ENCODE assay signal across 8 cellular contexts in the genomic region with DNA sequence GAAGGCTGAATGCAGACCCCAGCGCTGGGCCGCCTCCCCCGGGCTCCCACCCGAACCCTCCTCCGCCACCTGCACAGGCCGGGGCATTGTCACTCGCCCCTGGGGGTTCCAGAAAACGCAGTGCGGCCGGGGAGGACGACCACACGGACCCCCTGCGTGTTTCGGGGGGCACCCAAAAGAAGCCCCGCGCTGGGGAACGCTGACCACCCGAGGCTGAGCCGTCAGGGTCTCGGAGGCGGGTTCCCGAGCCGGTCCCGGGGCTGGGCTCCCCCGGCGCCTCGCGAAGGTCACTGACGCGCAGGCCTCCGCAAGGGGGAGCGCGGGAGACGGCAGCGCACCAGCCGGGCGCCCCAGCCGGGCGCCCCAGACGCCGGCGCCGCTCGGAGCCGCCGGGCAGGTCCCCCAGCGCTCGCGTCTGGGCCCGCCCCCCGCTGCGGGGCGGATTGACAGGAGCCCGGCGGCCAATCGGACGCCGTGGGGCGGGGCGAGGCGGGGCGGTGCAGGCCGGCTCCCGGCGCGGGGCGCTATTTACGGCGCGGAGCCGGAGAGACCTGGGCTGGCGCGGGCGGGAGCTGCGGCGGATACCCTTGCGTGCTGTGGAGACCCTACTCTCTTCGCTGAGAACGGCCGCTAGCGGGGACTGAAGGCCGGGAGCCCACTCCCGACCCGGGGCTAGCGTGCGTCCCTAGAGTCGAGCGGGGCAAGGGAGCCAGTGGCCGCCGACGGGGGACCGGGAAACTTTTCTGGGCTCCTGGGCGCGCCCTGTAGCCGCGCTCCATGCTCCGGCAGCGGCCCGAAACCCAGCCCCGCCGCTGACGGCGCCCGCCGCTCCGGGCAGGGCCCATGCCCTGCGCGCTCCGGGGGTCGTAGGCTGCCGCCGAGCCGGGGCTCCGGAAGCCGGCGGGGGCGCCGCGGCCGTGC. TPM values are rescaled to one million over a fixed set of nuclear protein-coding genes. Genes with fewer than 3 reads are reported as not detected.
A peak's percentile ranks its signal among the peaks of the same experiment; 100 is the strongest.
DNase-seq lines count a peak whose midpoint lies in the region; ATAC-seq and TF ChIP-seq lines count a peak whose summit lies in the region.

A gene with protein sequence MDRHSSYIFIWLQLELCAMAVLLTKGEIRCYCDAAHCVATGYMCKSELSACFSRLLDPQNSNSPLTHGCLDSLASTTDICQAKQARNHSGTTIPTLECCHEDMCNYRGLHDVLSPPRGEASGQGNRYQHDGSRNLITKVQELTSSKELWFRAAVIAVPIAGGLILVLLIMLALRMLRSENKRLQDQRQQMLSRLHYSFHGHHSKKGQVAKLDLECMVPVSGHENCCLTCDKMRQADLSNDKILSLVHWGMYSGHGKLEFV (plus strand): TSS at position 554 of the 921 bp plus-strand sequence. CDS start 377 bp downstream, outside the sequence.

- H3K4me3 ChIP-seq in fibroblast of pulmonary artery (replicated peaks; ENCODE audit: low read depth, low read length), result peak within 1 kb of the TSS; percentile 75

- peak; percentile 97 for ATAC-seq in GM21576 (IDR thresholded peaks at IDR 0.05; ENCODE audit: unreplicated experiment)
- ATAC-seq in activated T-helper 17 cell treated with anti-CD3 and anti-CD28 coated beads, Interleukin-2, amount 50 U/mL, for 72 hours (replicated peaks), result peak; percentile 99

- H3K27ac Mint-ChIP-seq in IgD-negative memory B cell (peak within 1 kb of the TSS; percentile 18 to 80 (median 32)), nephron (peak within 1 kb of the TSS; percentile 60 to 94 (median 83))
- H3K27ac Mint-ChIP-seq in activated T-helper 17 cell treated with anti-CD3 and anti-CD28 coated beads, Interleukin-2, amount 50 U/mL, for 72 hours, result peak within 1 kb of the TSS; percentile 58

- H3K4me3 Mint-ChIP-seq in IgD-negative memory B cell (peak within 1 kb of the TSS; percentile 81 to 90 (median 86)), nephron (peak within 1 kb of the TSS; percentile 94 to 97 (median 97))
- H3K4me3 Mint-ChIP-seq in activated T-helper 17 cell treated with anti-CD3 and anti-CD28 coated beads, Interleukin-2, amount 50 U/mL, for 72 hours, result peak within 1 kb of the TSS; percentile 88

- H3K9me3 Mint-ChIP-seq in IgD-negative memory B cell, result peaks cover 0 to 2% (median 0%) of the 10 kb centered on the region in 3 donors
- H3K9me3 Mint-ChIP-seq in activated T-helper 17 cell treated with anti-CD3 and anti-CD28 coated beads, Interleukin-2, amount 50 U/mL, for 72 hours, result no peaks in the 10 kb centered on the region
- H3K9me3 Mint-ChIP-seq in nephron, result no peaks in the 10 kb centered on the region

- H3K36me3 Mint-ChIP-seq in IgD-negative memory B cell, result peaks cover 1% of the 10 kb centered on the region
- no peaks in the 10 kb centered on the region for H3K36me3 Mint-ChIP-seq in activated T-helper 17 cell treated with anti-CD3 and anti-CD28 coated beads, Interleukin-2, amount 50 U/mL, for 72 hours (ENCODE audit: low read depth)
- peaks cover 12% of the 10 kb centered on the region for H3K36me3 Mint-ChIP-seq in nephron (ENCODE audit: low read depth)

- H3K4me1 Mint-ChIP-seq in IgD-negative memory B cell (peaks cover 13 to 32% (median 15%) of the 10 kb centered on the region in 3 donors), nephron (peaks cover 27% of the 10 kb centered on the region)
- H3K4me1 Mint-ChIP-seq in activated T-helper 17 cell treated with anti-CD3 and anti-CD28 coated beads, Interleukin-2, amount 50 U/mL, for 72 hours, result peaks cover 13% of the 10 kb centered on the region

- peak; percentile 30 for TF ChIP-seq CTCF in fibroblast of pulmonary artery (IDR thresholded peaks at IDR 0.05; ENCODE audit: low read length, missing control alignments)
- peak; percentile 53 to 64 (median 56) for TF ChIP-seq CTCF in nephron (IDR thresholded peaks at IDR 0.05; ENCODE audit: unreplicated experiment in 3 of 3)

- H3K27me3 Mint-ChIP-seq in IgD-negative memory B cell (peaks cover 43% of the 10 kb centered on the region), nephron (ENCODE audit: low read depth) (peaks cover 31% of the 10 kb centered on the region)
- H3K27me3 Mint-ChIP-seq in activated T-helper 17 cell treated with anti-CD3 and anti-CD28 coated beads, Interleukin-2, amount 50 U/mL, for 72 hours, result peaks cover 61% of the 10 kb centered on the region

- DNase-seq in DMS79 (lab: John Stamatoyannopoulos, UW) (peak; percentile 21), RKO (ENCODE audit: low spot score) (peak; percentile 95), fibroblast of pulmonary artery (ENCODE audit: low read depth) (peak; percentile 92)
- DNase-seq in stimulated activated naive CD4-positive, alpha-beta T cell (lab: John Stamatoyannopoulos, UW), result peak; percentile 75 to 88 (median 85)

RNA-seq across cellular contexts. Expression of the gene that starts here (rescaled TPM):
- 0.70 TPM for polyA plus RNA-seq in IgD-negative memory B cell
- not detected for total RNA-seq in activated T-helper 17 cell treated with anti-CD3 and anti-CD28 coated beads, Interleukin-2, amount 50 U/mL, for 72 hours

Comparison
In these comparisons a context has a peak if more than half of its experiments do, and no peak if none do; other contexts are left out.
1. Peak in every context shown above with its lines: DNase-seq, ATAC-seq and H3K4me3 ChIP-seq.
2. Peak in ATAC-seq in activated T-helper 17 cell treated with anti-CD3 and anti-CD28 coated beads, Interleukin-2, amount 50 U/mL, for 72 hours; RNA of the gene not detected or under 1 TPM.
3. DNase-seq: peak in every context shown above with its lines; median percentile 95 in RKO; 92 in fibroblast of pulmonary artery; 85 in stimulated activated naive CD4-positive, alpha-beta T cell; 21 in DMS79.
4. H3K27ac Mint-ChIP-seq: peak in every context shown above with its lines; median percentile 83 in nephron; 58 in activated T-helper 17 cell treated with anti-CD3 and anti-CD28 coated beads, Interleukin-2, amount 50 U/mL, for 72 hours; 32 in IgD-negative memory B cell.